Comparison of ENCODE assay signal across 1 cellular context in the genomic region with DNA sequence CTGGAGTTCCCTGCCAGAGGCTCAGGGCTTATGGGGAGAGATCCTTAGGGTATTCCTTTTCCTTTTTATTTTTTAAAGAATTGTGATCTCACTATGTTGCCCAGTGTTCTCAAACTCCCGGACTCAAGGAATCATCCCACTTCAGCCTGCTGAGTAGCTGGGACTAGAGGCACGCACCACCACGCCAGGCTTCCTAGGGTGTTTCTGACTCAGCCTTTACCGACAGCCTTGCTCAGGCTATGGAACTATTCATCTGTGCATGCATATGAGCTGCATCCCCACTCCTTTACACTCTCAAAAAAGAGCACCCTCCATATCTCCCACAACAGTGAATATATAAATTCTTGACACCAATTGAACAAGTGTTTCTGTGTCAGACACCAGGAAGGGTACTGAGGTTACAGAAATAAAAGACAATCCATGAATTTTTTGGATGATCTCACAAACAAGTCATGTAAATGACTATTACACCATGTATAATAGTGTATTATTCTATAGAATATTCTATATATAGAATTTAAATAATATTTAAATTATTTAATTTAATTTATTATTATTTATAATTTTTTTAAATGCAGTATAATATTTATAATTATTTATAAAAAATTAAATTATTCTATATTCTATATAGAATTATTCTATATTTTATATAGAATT.
A peak's percentile ranks its signal among the peaks of the same experiment; 100 is the strongest.
TF ChIP-seq lines count a peak whose summit lies in the region.

No MANE protein-coding gene starts in this region.

TF ChIP-seq in HEK293, 187 proteins besides CTCF, POLR2A, EP300 and RAD21 (continued from another document):
- TF ChIP-seq, protein P1, sequence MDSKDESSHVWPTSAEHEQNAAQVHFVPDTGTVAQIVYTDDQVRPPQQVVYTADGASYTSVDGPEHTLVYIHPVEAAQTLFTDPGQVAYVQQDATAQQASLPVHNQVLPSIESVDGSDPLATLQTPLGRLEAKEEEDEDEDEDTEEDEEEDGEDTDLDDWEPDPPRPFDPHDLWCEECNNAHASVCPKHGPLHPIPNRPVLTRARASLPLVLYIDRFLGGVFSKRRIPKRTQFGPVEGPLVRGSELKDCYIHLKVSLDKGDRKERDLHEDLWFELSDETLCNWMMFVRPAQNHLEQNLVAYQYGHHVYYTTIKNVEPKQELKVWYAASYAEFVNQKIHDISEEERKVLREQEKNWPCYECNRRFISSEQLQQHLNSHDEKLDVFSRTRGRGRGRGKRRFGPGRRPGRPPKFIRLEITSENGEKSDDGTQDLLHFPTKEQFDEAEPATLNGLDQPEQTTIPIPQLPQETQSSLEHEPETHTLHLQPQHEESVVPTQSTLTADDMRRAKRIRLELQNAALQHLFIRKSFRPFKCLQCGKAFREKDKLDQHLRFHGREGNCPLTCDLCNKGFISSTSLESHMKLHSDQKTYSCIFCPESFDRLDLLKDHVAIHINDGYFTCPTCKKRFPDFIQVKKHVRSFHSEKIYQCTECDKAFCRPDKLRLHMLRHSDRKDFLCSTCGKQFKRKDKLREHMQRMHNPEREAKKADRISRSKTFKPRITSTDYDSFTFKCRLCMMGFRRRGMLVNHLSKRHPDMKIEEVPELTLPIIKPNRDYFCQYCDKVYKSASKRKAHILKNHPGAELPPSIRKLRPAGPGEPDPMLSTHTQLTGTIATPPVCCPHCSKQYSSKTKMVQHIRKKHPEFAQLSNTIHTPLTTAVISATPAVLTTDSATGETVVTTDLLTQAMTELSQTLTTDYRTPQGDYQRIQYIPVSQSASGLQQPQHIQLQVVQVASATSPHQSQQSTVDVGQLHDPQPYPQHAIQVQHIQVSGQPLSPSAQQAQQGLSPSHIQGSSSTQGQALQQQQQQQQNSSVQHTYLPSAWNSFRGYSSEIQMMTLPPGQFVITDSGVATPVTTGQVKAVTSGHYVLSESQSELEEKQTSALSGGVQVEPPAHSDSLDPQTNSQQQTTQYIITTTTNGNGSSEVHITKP (tag by site-specific recombination; IDR thresholded peaks at IDR 0.05): 0 out of 2 replicates have a peak, but pooled peaks have one; percentile 18
- no peak for TF ChIP-seq HOXD13 (CRISPR knock-in tag; IDR thresholded peaks at IDR 0.05; ENCODE audit: borderline replicate concordance)
TF ChIP-seq in HEK293: peak in this region for 1.
